ENCODE assay signal across 1 cellular context in the genomic region with DNA sequence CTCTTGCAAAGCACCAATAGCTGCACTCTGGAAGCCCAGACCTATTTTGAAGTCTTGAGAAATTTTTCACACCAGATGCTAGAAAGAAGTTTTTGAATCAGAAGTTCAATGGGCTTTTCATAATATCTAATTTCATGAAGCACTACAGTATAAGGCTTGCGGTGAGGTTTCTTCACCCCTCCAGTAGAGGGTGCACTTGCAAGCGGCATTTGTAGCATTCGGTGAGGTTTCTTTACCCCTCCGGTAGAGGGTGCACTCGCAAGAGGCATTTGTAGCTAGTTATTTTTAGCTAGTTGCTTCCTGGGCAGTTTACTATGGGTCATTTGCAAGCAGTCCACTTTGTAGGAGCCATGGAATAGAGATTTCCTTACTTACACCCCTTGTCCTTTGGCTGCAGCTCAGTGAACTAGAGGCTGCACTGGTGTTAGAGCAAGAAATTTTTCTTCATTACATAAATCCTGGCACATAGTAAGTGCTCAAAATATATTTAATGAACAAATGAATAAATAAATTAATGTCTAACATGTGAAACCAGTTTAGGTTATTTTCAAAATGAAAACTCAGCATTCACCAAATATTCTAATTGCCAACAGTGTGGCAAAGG.
TF ChIP-seq lines count a peak whose summit lies in the region.

No MANE protein-coding gene starts in this region.

TF ChIP-seq in HepG2, 621 proteins besides CTCF, POLR2A, EP300 and RAD21:
- no peak for TF ChIP-seq SP1 (IDR thresholded peaks at IDR 0.05)
- TF ChIP-seq SP1 (CRISPR knock-in tag; IDR thresholded peaks at IDR 0.05) = no peak
- TF ChIP-seq ZSCAN30 (CRISPR knock-in tag; IDR thresholded peaks at IDR 0.05) = no peak
- TF ChIP-seq CEBPG (CRISPR knock-in tag; IDR thresholded peaks at IDR 0.05) = no peak
